In genomic region chr5:59079622-59080620, GRCh38 we compare ENCODE assay signal across 10 cellular contexts.
A peak's percentile ranks its signal among the peaks of the same experiment; 100 is the strongest.
DNase-seq lines count a peak whose midpoint lies in the region; ATAC-seq, FAIRE-seq and TF ChIP-seq lines count a peak whose summit lies in the region.
"Had no signal": no experiment of that assay in that cellular context is flagged by ENCODE, and none has a peak within 500 bp of the region (broad histone marks: within the 10 kb centered on the region; RNA-seq: fewer than 3 reads in every experiment).

No MANE protein-coding gene starts in this region.

- H3K36me3 Mint-ChIP-seq in immature natural killer cell = no peaks in the 10 kb centered on the region
- no peaks in the 10 kb centered on the region for H3K36me3 Mint-ChIP-seq in stimulated activated effector memory CD8-positive, alpha-beta T cell treated with anti-CD3 and anti-CD28 coated beads, Interleukin-12 subunit alpha, Interleukin-12 subunit beta, amount 100 ng/mL, for 72 hours

- peak; percentile 88 for ATAC-seq in SK-N-SH treated with all-trans-retinoic acid at 6 μM for 48 hours
- ATAC-seq in Right ventricle myocardium superior (ENCODE audit: poor library complexity) = peak; percentile 95
- peak; percentile 88 to 96 (median 94) for ATAC-seq in psoas muscle
- ATAC-seq in stimulated activated effector memory CD8-positive, alpha-beta T cell treated with anti-CD3 and anti-CD28 coated beads, Interleukin-12 subunit alpha, Interleukin-12 subunit beta, amount 100 ng/mL, for 72 hours = no peak

- FAIRE-seq in small intestine (lab: Jason Lieb, UNC) = no peak

- WGBS in psoas muscle, 3 donors = 60 to 70% (median 66%) methylated on average over 7 of the region's 7 CpGs
- WGBS in small intestine, 3 donors = 66 to 84% (median 71%) methylated on average over 7 of the region's 7 CpGs

- peak overlapping the region; percentile 73 for H3K27ac ChIP-seq in psoas muscle
- no peak overlapping the region for H3K27ac ChIP-seq in small intestine (ENCODE audit: low read depth in 1 of 2, low read length in 1 of 2)

- H3K4me1 ChIP-seq in psoas muscle (peaks cover 36% of the 10 kb centered on the region), small intestine (ENCODE audit: control insufficient read depth in 2 of 2, insufficient read depth in 1 of 2, low read depth in 1 of 2, low read length in 1 of 2) (no peaks in the 10 kb centered on the region)
- H3K4me1 ChIP-seq: esophagus squamous epithelium had no signal

- H3K4me3 ChIP-seq in psoas muscle = no peak overlapping the region
- H3K4me3 ChIP-seq in small intestine (ENCODE audit: low read depth in 1 of 2, low read length in 2 of 2) = no peak overlapping the region
- H3K4me3 ChIP-seq: esophagus squamous epithelium had no signal

- DNase-seq in ELF-1 (ENCODE audit: low read depth, low spot score) (peak; percentile 15), Right ventricle myocardium superior (no peak), psoas muscle (no peak), immature natural killer cell (no peak), small intestine (no peak), NAMALWA (ENCODE audit: low spot score) (no peak)
- no peak for DNase-seq in stimulated activated effector memory CD8-positive, alpha-beta T cell treated with anti-CD3 and anti-CD28 coated beads, Interleukin-12 subunit alpha, Interleukin-12 subunit beta, amount 100 ng/mL, for 72 hours (ENCODE audit: low spot score in 2 of 2)
- DNase-seq: activated effector memory CD4-positive, alpha-beta T cell treated with Interleukin-2 at 50 U/mL for 16 hours; esophagus squamous epithelium had no signal

- H3K27ac Mint-ChIP-seq in immature natural killer cell = peak overlapping the region in 2 of 6 donors; percentile 6 to 83
- no peak overlapping the region for H3K27ac Mint-ChIP-seq in stimulated activated effector memory CD8-positive, alpha-beta T cell treated with anti-CD3 and anti-CD28 coated beads, Interleukin-12 subunit alpha, Interleukin-12 subunit beta, amount 100 ng/mL, for 72 hours

- peaks cover 0 to 1% of the 10 kb centered on the region in 2 donors for H3K4me1 Mint-ChIP-seq in immature natural killer cell
- no peaks in the 10 kb centered on the region for H3K4me1 Mint-ChIP-seq in stimulated activated effector memory CD8-positive, alpha-beta T cell treated with anti-CD3 and anti-CD28 coated beads, Interleukin-12 subunit alpha, Interleukin-12 subunit beta, amount 100 ng/mL, for 72 hours

- H3K36me3 ChIP-seq in psoas muscle (ENCODE audit: insufficient read depth in 1 of 2, low read depth in 1 of 2) = no peaks in the 10 kb centered on the region
- H3K36me3 ChIP-seq in small intestine (ENCODE audit: control insufficient read depth in 2 of 2, insufficient read depth in 2 of 2, low read length in 2 of 2) = no peaks in the 10 kb centered on the region
- H3K36me3 ChIP-seq: esophagus squamous epithelium had no signal

- intact Hi-C loops in Right ventricle myocardium superior (cut with DNase I) = no loop called here
- intact Hi-C loops in psoas muscle (cut with DNase I) = loop anchor here in 1 of 2 donors (5.0 kb wide), 1 partner anchor 38 kb away; no protein-coding TSS in a partner anchor

- no peaks in the 10 kb centered on the region for H3K9me3 Mint-ChIP-seq in immature natural killer cell
- H3K9me3 Mint-ChIP-seq in stimulated activated effector memory CD8-positive, alpha-beta T cell treated with anti-CD3 and anti-CD28 coated beads, Interleukin-12 subunit alpha, Interleukin-12 subunit beta, amount 100 ng/mL, for 72 hours = no peaks in the 10 kb centered on the region

- H3K4me3 Mint-ChIP-seq in immature natural killer cell = no peak overlapping the region
- H3K4me3 Mint-ChIP-seq in stimulated activated effector memory CD8-positive, alpha-beta T cell treated with anti-CD3 and anti-CD28 coated beads, Interleukin-12 subunit alpha, Interleukin-12 subunit beta, amount 100 ng/mL, for 72 hours = no peak overlapping the region

- H3K9me3 ChIP-seq in psoas muscle (no peaks in the 10 kb centered on the region), small intestine (ENCODE audit: control insufficient read depth, low read depth) (no peaks in the 10 kb centered on the region)
- H3K9me3 ChIP-seq: esophagus squamous epithelium had no signal

- no peak for TF ChIP-seq CTCF in psoas muscle (IDR thresholded peaks at IDR 0.05)

- peaks cover 3% of the 10 kb centered on the region in 3 donors for H3K27me3 Mint-ChIP-seq in immature natural killer cell (ENCODE audit: low read depth in 3 of 3)

- no peaks in the 10 kb centered on the region for H3K27me3 ChIP-seq in psoas muscle (ENCODE audit: insufficient read depth in 3 of 3, low read length in 2 of 3)
- no peaks in the 10 kb centered on the region for H3K27me3 ChIP-seq in small intestine (ENCODE audit: control insufficient read depth in 2 of 2, insufficient read depth in 2 of 2, low read length in 2 of 2)
- H3K27me3 ChIP-seq: esophagus squamous epithelium had no signal

TF ChIP-seq in SK-N-SH treated with all-trans-retinoic acid at 6 μM for 48 hours, 23 proteins besides CTCF, POLR2A, EP300 and RAD21:
- TF ChIP-seq RARB (CRISPR knock-in tag; IDR thresholded peaks at IDR 0.05) (no peak), ISL1 (CRISPR knock-in tag; IDR thresholded peaks at IDR 0.05) (peak; percentile 73), OSR1 (CRISPR knock-in tag; IDR thresholded peaks at IDR 0.05) (no peak), CREB5 (CRISPR knock-in tag; IDR thresholded peaks at IDR 0.05; ENCODE audit: low read depth) (no peak)
TF ChIP-seq in SK-N-SH treated with all-trans-retinoic acid at 6 μM for 48 hours: peak in this region for 1.
